ENCODE assay signal across 1 cellular context in the genomic region with DNA sequence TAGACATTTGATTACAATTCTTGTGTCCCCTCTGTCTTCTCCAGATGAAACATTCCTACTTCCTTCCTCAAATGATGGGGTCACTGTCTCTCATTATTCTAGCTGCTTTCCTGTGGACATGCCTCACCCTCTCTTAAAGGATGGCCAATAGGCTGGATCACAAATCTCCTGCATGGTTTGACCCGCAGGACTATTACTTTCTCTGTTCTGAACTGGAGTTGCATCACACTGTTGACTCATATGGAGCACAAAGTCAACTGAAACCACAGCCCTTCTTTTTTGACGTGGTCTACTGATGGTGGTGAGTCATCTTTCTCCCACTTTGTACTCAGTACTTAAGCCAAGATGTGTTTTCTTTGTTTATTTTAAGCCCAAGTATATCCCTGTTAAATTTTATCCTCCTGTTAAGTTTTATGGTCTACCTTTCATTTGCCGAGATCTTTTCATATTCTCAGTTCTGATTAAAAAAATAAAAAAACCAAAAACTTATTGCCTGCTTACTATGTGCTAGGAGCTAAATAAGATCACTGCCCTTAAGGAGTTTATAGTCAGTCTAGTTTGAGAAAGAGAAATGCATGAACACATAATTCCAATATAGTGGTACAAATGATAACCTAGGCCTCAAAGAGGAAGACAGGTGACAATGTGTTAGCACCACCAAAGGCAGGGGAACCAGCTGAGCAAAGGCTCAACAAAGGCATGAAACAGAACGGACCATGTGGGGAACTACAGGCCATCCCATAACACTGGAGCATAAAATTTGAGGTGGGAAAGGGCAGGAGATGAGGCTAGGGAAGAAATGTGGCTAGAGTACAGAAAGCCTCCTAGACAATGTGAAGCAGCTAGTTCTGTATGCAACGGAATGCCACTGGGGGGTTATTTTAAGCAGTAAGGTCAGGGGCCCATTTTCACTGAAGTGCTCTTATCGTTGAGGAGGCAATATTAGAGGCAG.
TF ChIP-seq lines count a peak whose summit lies in the region.

No MANE protein-coding gene starts in this region.

TF ChIP-seq in K562, 482 proteins besides CTCF, POLR2A, EP300 and RAD21 (continued from another document and continues in another):
- TF ChIP-seq, protein P1, sequence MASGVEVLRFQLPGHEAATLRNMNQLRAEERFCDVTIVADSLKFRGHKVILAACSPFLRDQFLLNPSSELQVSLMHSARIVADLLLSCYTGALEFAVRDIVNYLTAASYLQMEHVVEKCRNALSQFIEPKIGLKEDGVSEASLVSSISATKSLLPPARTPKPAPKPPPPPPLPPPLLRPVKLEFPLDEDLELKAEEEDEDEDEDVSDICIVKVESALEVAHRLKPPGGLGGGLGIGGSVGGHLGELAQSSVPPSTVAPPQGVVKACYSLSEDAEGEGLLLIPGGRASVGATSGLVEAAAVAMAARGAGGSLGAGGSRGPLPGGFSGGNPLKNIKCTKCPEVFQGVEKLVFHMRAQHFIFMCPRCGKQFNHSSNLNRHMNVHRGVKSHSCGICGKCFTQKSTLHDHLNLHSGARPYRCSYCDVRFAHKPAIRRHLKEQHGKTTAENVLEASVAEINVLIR (CRISPR knock-in tag; IDR thresholded peaks at IDR 0.05) = peak; percentile 65
- TF ChIP-seq ZNF133 (CRISPR knock-in tag; IDR thresholded peaks at IDR 0.05) (no peak), TGIF2 (CRISPR knock-in tag; IDR thresholded peaks at IDR 0.05) (no peak), KAT7 (CRISPR knock-in tag; IDR thresholded peaks at IDR 0.05; ENCODE audit: borderline replicate concordance) (no peak), IFI16 (CRISPR knock-in tag; IDR thresholded peaks at IDR 0.05) (peak; percentile 74; the same call in 1 of the 2 replicates), HES1 (IDR thresholded peaks at IDR 0.05; ENCODE audit: low read depth) (no peak), ZNF778 (CRISPR knock-in tag; IDR thresholded peaks at IDR 0.05) (no peak), BCOR (IDR thresholded peaks at IDR 0.05) (no peak), SMAD3 (CRISPR knock-in tag; conservative IDR thresholded peaks at IDR 0.05) (peak; percentile 89), BDP1 (IDR thresholded peaks at IDR 0.05; ENCODE audit: insufficient read depth, insufficient read length) (no peak), HDGF (IDR thresholded peaks at IDR 0.05) (no peak), CCAR2 (IDR thresholded peaks at IDR 0.05; ENCODE audit: low read depth, low read length) (no peak), SRSF1 (IDR thresholded peaks at IDR 0.05; ENCODE audit: low read depth, low read length) (no peak), NEUROD1 (IDR thresholded peaks at IDR 0.05; ENCODE audit: borderline replicate concordance, low read depth, low read length, partially characterized antibody) (peak; percentile 75), RFX5 (IDR thresholded peaks at IDR 0.05; ENCODE audit: low read depth, low read length) (no peak), FOXP1 (CRISPR knock-in tag; IDR thresholded peaks at IDR 0.05) (no peak; the same call in 1 of the 2 replicates), GATAD2A (IDR thresholded peaks at IDR 0.05) (no peak), SNRNP70 (optimal IDR thresholded peaks at IDR 0.05; ENCODE audit: low read depth, low read length) (no peak), ZNF507 (tag; conservative IDR thresholded peaks at IDR 0.05) (no peak), ZNF146 (CRISPR knock-in tag; IDR thresholded peaks at IDR 0.05; ENCODE audit: unreplicated experiment) (no peak), TSC22D4 (tag; IDR thresholded peaks at IDR 0.05) (no peak), SAFB (IDR thresholded peaks at IDR 0.05; ENCODE audit: borderline replicate concordance, low read depth, low read length) (no peak), ZNF143 (CRISPR knock-in tag; IDR thresholded peaks at IDR 0.05) (no peak), ZNF398 (CRISPR knock-in tag; IDR thresholded peaks at IDR 0.05) (no peak; the same call in 1 of the 2 replicates), HMG20B (CRISPR knock-in tag; IDR thresholded peaks at IDR 0.05) (0 out of 2 replicates have a peak, but pooled peaks have one; percentile 15), HMGXB4 (CRISPR knock-in tag; IDR thresholded peaks at IDR 0.05) (no peak), CREB3 (tag; conservative IDR thresholded peaks at IDR 0.05; ENCODE audit: low read depth) (0 out of 2 replicates have a peak, but pooled peaks have one; percentile 56), ZNF668 (CRISPR knock-in tag; IDR thresholded peaks at IDR 0.05) (peak; percentile 72), NR2C2 (CRISPR knock-in tag; IDR thresholded peaks at IDR 0.05) (no peak), NR2C2 (tag; IDR thresholded peaks at IDR 0.05) (peak; percentile 91), NCOA6 (IDR thresholded peaks at IDR 0.05) (no peak), ZBTB49 (CRISPR knock-in tag; IDR thresholded peaks at IDR 0.05; ENCODE audit: borderline replicate concordance) (no peak), DMBX1 (CRISPR knock-in tag; IDR thresholded peaks at IDR 0.05; ENCODE audit: borderline replicate concordance) (peak; percentile 93), DACH1 (IDR thresholded peaks at IDR 0.05; ENCODE audit: partially characterized antibody) (peak; percentile 45), PTTG1 (tag; IDR thresholded peaks at IDR 0.05; ENCODE audit: low read depth) (0 out of 2 replicates have a peak, but pooled peaks have one; percentile 57), MAFG (tag; conservative IDR thresholded peaks at IDR 0.05) (0 out of 2 replicates have a peak, but pooled peaks have one; percentile 16), HNRNPLL (IDR thresholded peaks at IDR 0.05; ENCODE audit: low read depth, low read length, poor library complexity, severe bottlenecking) (no peak), CREB1 (IDR thresholded peaks at IDR 0.05) (peak; percentile 80), CREB1 (CRISPR knock-in tag; IDR thresholded peaks at IDR 0.05) (no peak), MCM5 (IDR thresholded peaks at IDR 0.05; ENCODE audit: low read depth) (no peak), BRF1 (IDR thresholded peaks at IDR 0.05; ENCODE audit: borderline replicate concordance, extremely low read depth, insufficient read length) (no peak), ZNF282 (CRISPR knock-in tag; IDR thresholded peaks at IDR 0.05) (no peak), SRSF7 (optimal IDR thresholded peaks at IDR 0.05; ENCODE audit: low read depth, low read length) (no peak), C11orf30 (IDR thresholded peaks at IDR 0.05; ENCODE audit: low read depth) (peak; percentile 58)
- TF ChIP-seq, protein P2, sequence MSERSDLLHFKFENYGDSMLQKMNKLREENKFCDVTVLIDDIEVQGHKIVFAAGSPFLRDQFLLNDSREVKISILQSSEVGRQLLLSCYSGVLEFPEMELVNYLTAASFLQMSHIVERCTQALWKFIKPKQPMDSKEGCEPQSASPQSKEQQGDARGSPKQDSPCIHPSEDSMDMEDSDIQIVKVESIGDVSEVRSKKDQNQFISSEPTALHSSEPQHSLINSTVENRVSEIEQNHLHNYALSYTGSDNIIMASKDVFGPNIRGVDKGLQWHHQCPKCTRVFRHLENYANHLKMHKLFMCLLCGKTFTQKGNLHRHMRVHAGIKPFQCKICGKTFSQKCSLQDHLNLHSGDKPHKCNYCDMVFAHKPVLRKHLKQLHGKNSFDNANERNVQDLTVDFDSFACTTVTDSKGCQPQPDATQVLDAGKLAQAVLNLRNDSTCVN (CRISPR knock-in tag; IDR thresholded peaks at IDR 0.05) = peak; percentile 72
- TF ChIP-seq, protein P3, sequence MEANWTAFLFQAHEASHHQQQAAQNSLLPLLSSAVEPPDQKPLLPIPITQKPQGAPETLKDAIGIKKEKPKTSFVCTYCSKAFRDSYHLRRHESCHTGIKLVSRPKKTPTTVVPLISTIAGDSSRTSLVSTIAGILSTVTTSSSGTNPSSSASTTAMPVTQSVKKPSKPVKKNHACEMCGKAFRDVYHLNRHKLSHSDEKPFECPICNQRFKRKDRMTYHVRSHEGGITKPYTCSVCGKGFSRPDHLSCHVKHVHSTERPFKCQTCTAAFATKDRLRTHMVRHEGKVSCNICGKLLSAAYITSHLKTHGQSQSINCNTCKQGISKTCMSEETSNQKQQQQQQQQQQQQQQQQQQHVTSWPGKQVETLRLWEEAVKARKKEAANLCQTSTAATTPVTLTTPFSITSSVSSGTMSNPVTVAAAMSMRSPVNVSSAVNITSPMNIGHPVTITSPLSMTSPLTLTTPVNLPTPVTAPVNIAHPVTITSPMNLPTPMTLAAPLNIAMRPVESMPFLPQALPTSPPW (CRISPR knock-in tag; IDR thresholded peaks at IDR 0.05) = peak; percentile 34; the same call in 1 of the 2 replicates
